31 cellular contexts compared by ENCODE assay signal in the genomic region with DNA sequence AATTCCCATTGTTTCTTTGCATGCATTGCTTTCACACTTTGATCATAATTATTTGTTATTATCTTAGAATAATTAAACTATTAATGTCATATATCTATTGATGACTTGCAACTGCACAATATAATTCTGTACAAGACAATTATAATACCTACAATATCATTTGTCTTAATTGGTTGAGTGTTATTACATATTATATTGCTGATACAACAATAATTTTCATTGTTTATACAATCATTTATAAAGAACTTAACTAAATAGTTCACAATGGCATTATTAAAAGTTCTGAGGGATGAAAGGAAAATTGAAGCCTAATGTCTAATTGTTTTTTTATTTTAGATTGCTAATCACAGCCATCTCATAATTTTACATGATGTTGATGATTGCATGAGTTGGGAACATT.
"Had no signal": no experiment of that assay in that cellular context is flagged by ENCODE, and none has a peak within 500 bp of the region (broad histone marks: within the 10 kb centered on the region; RNA-seq: fewer than 3 reads in every experiment).

No MANE protein-coding gene starts in this region.

- H3K9me3 ChIP-seq: ovary, psoas muscle, spleen, suprapubic skin, testis, tibial artery, transverse colon, upper lobe of right lung, uterus had no signal

- H3K27ac ChIP-seq: neural progenitor cell, ovary, parathyroid adenoma, psoas muscle, skin epidermis, spleen, suprapubic skin, testis, tibial artery, transverse colon, upper lobe of right lung, uterus had no signal

- H3K9me3 Mint-ChIP-seq: nephron; neural progenitor cell; stimulated activated memory B cell treated with anti-CD40 and anti-IgM and Interleukin-4, amounts not matched to agents 10 μg/mL and 1 μg/mL and 100 μg/mL, for 72 hours; stimulated activated naive CD8-positive, alpha-beta T cell treated with anti-CD3 and anti-CD28 coated beads, Interleukin-15, amount 100 ng/mL, for 72 hours; type B pancreatic cell had no signal

- H3K27me3 ChIP-seq: neural progenitor cell, ovary, spleen, suprapubic skin, testis, tibial artery, transverse colon, upper lobe of right lung, uterus had no signal

- H3K4me3 ChIP-seq: neural progenitor cell, ovary, psoas muscle, skin epidermis, smooth muscle cell, spleen, suprapubic skin, testis, tibial artery, transverse colon, upper lobe of right lung, uterus had no signal

- DNase-seq: natural killer cell; occipital lobe; ovary; posterior cingulate gyrus; psoas muscle; right cardiac atrium; spleen; stimulated activated CD4-positive, alpha-beta T cell treated with anti-CD3 and anti-CD28 coated beads, Interleukin-12 subunit alpha, Interleukin-12 subunit beta, amount 100 ng/mL, for 4 hours; stimulated activated CD4-positive, alpha-beta T cell treated with anti-CD3 and anti-CD28 coated beads, Interleukin-1b, Interleukin-23, amount 100 ng/mL, for 48 hours; stimulated activated CD4-positive, alpha-beta T cell treated with anti-CD3 and anti-CD28 coated beads, Interleukin-4, amount 100 ng/mL, for 1 hour; stimulated activated CD4-positive, alpha-beta T cell treated with anti-CD3 and anti-CD28 coated beads, Interleukin-4, amount 100 ng/mL, for 4 hours; stimulated activated CD8-positive, alpha-beta memory T cell treated with anti-CD3 and anti-CD28 coated beads, Interleukin-4, amount 100 ng/mL, for 48 hours; stimulated activated naive CD4-positive, alpha-beta T cell; stimulated activated naive CD8-positive, alpha-beta T cell treated with anti-CD3 and anti-CD28 coated beads, Interleukin-15, amount 100 ng/mL, for 72 hours; stimulated activated naive CD8-positive, alpha-beta T cell treated with anti-CD3 and anti-CD28 coated beads, Interleukin-15, Interleukin-2, amounts not matched to agents 100 U/mL and 50 U/mL, for 24 hours; substantia nigra; testis; tibial artery; transverse colon; upper lobe of right lung; uterus had no signal

- H3K36me3 Mint-ChIP-seq: natural killer cell; neural progenitor cell; stimulated activated memory B cell treated with anti-CD40 and anti-IgM and Interleukin-4, amounts not matched to agents 10 μg/mL and 1 μg/mL and 100 μg/mL, for 72 hours; type B pancreatic cell had no signal

- H3K27me3 Mint-ChIP-seq: progenitor cell of endocrine pancreas; stimulated activated memory B cell treated with anti-CD40 and anti-IgM and Interleukin-4, amounts not matched to agents 10 μg/mL and 1 μg/mL and 100 μg/mL, for 72 hours; stimulated activated naive CD8-positive, alpha-beta T cell treated with anti-CD3 and anti-CD28 coated beads, Interleukin-15, amount 100 ng/mL, for 72 hours; type B pancreatic cell had no signal

- ATAC-seq: natural killer cell; psoas muscle; right cardiac atrium; sciatic nerve; stimulated activated memory B cell treated with anti-CD40 and anti-IgM and Interleukin-4, amounts not matched to agents 10 μg/mL and 1 μg/mL and 100 μg/mL, for 72 hours; stimulated activated naive CD8-positive, alpha-beta T cell treated with anti-CD3 and anti-CD28 coated beads, Interleukin-15, amount 100 ng/mL, for 72 hours; stimulated activated naive CD8-positive, alpha-beta T cell treated with anti-CD3 and anti-CD28 coated beads, Interleukin-15, Interleukin-2, amounts not matched to agents 100 U/mL and 50 U/mL, for 24 hours; upper lobe of right lung had no signal

- H3K4me2 ChIP-seq: neural progenitor cell, smooth muscle cell had no signal

- H3K36me3 ChIP-seq: neural progenitor cell, ovary, spleen, suprapubic skin, tibial artery, transverse colon, upper lobe of right lung, uterus had no signal

- H3K4me3 Mint-ChIP-seq: natural killer cell; nephron; neural progenitor cell; stimulated activated memory B cell treated with anti-CD40 and anti-IgM and Interleukin-4, amounts not matched to agents 10 μg/mL and 1 μg/mL and 100 μg/mL, for 72 hours; stimulated activated naive CD8-positive, alpha-beta T cell treated with anti-CD3 and anti-CD28 coated beads, Interleukin-15, amount 100 ng/mL, for 72 hours; type B pancreatic cell had no signal

- H3K4me1 ChIP-seq: neural progenitor cell, parathyroid adenoma, psoas muscle, spleen, suprapubic skin, testis, tibial artery, transverse colon, upper lobe of right lung, uterus had no signal

- H3K79me2 ChIP-seq: parathyroid adenoma had no signal

- H2AFZ ChIP-seq: neural progenitor cell, parathyroid adenoma had no signal

- H3K9ac ChIP-seq: neural progenitor cell, parathyroid adenoma had no signal

- H3K27ac Mint-ChIP-seq: natural killer cell; nephron; neural progenitor cell; progenitor cell of endocrine pancreas; stimulated activated memory B cell treated with anti-CD40 and anti-IgM and Interleukin-4, amounts not matched to agents 10 μg/mL and 1 μg/mL and 100 μg/mL, for 72 hours; stimulated activated naive CD8-positive, alpha-beta T cell treated with anti-CD3 and anti-CD28 coated beads, Interleukin-15, amount 100 ng/mL, for 72 hours; type B pancreatic cell had no signal

- H3K4me1 Mint-ChIP-seq: natural killer cell; nephron; neural progenitor cell; stimulated activated memory B cell treated with anti-CD40 and anti-IgM and Interleukin-4, amounts not matched to agents 10 μg/mL and 1 μg/mL and 100 μg/mL, for 72 hours; stimulated activated naive CD8-positive, alpha-beta T cell treated with anti-CD3 and anti-CD28 coated beads, Interleukin-15, amount 100 ng/mL, for 72 hours had no signal
